In genomic region chr20:54133434-54134427, GRCh38 we compare ENCODE assay signal across 11 cellular contexts. TPM values are rescaled to one million over a fixed set of nuclear protein-coding genes. Genes with fewer than 3 reads are reported as not detected.
DNase-seq lines count a peak whose midpoint lies in the region; ATAC-seq and TF ChIP-seq lines count a peak whose summit lies in the region.
"Had no signal": no experiment of that assay in that cellular context is flagged by ENCODE, and none has a peak within 500 bp of the region (broad histone marks: within the 10 kb centered on the region; RNA-seq: fewer than 3 reads in every experiment).

No MANE protein-coding gene starts in this region.

- H3K36me3 Mint-ChIP-seq in CD4-positive, alpha-beta memory T cell: no peaks in the 10 kb centered on the region
- H3K36me3 Mint-ChIP-seq: activated naive CD8-positive, alpha-beta T cell had no signal

- DNase-seq in DMS53 (lab: John Stamatoyannopoulos, UW) (peak; percentile 94), IMR-90 (peak; percentile 44), esophagus squamous epithelium (lab: John Stamatoyannopoulos, UW) (no peak), osteoblast (ENCODE audit: insufficient read length, low spot score, missing footprints) (no peak), COLO668 (lab: John Stamatoyannopoulos, UW; ENCODE audit: unreplicated experiment) (no peak)
- DNase-seq in activated naive CD4-positive, alpha-beta T cell treated with anti-CD3 and anti-CD28 coated beads, Interleukin-2, amount 50 U/mL, for 16 hours: no peak
- no peak for DNase-seq in CD4-positive, alpha-beta memory T cell
- DNase-seq: GF-D8 had no signal

- H2AFZ ChIP-seq in IMR-90 (replicated peaks; ENCODE audit: low read length, poor library complexity) (peak overlapping the region; percentile 15), osteoblast (ENCODE audit: low read length) (peak overlapping the region; percentile 68)

- peak overlapping the region; percentile 19 for H2BK15ac ChIP-seq in IMR-90 (ENCODE audit: low read depth, low read length)

- H3K4me3 Mint-ChIP-seq in CD4-positive, alpha-beta memory T cell: no peak overlapping the region
- H3K4me3 Mint-ChIP-seq: activated naive CD8-positive, alpha-beta T cell; nephron progenitor cell had no signal

- TF ChIP-seq CTCF in IMR-90 (conservative IDR thresholded peaks at IDR 0.05; ENCODE audit: low read depth, low read length): no peak
- no peak for TF ChIP-seq CTCF in esophagus squamous epithelium (IDR thresholded peaks at IDR 0.05)
- no peak for TF ChIP-seq CTCF in osteoblast (IDR thresholded peaks at IDR 0.05; ENCODE audit: extremely low read depth, low read depth, low read length)

- H3K27me3 ChIP-seq in IMR-90 (ENCODE audit: control insufficient read depth, insufficient read depth, low read length) (no peaks in the 10 kb centered on the region), esophagus squamous epithelium (peaks cover 0 to 3% (median 0%) of the 10 kb centered on the region in 4 donors), osteoblast (ENCODE audit: insufficient read depth, low read length) (no peaks in the 10 kb centered on the region)
- H3K27me3 ChIP-seq in CD4-positive, alpha-beta memory T cell (ENCODE audit: insufficient read depth, low read length): no peaks in the 10 kb centered on the region

- in situ Hi-C loops in IMR-90 (cut with MboI; ENCODE audit: low sequenced_read_pairs): no loop called here

- peak overlapping the region; percentile 15 for H2AK9ac ChIP-seq in IMR-90 (replicated peaks; ENCODE audit: low read depth, low read length, poor library complexity)

- H3K14ac ChIP-seq in IMR-90 (replicated peaks; ENCODE audit: low read depth, low read length): peak overlapping the region; percentile 55

- peaks cover 6 to 12% of the 10 kb centered on the region in 2 donors for H3K27me3 Mint-ChIP-seq in CD4-positive, alpha-beta memory T cell

- no TSS peak for BruUV-seq in IMR-90 (replicated peaks; lab: Mats Ljungman, UMichigan)

- H3K4me3 ChIP-seq in IMR-90 (ENCODE audit: insufficient read depth, low read depth, low read length) (peak overlapping the region; percentile 9; the same call in 1 of the 2 replicates), esophagus squamous epithelium (no peak overlapping the region), osteoblast (ENCODE audit: insufficient read depth, low read length) (peak overlapping the region; percentile 41)
- no peak overlapping the region for H3K4me3 ChIP-seq in CD4-positive, alpha-beta memory T cell (ENCODE audit: low read length in 2 of 2)

- H3K27ac ChIP-seq in IMR-90 (ENCODE audit: insufficient read depth, low read length) (peak overlapping the region; percentile 94), esophagus squamous epithelium (peak overlapping the region; percentile 68 to 89 (median 78)), osteoblast (ENCODE audit: low read depth, low read length) (peak overlapping the region; percentile 94)
- no peak overlapping the region for H3K27ac ChIP-seq in CD4-positive, alpha-beta memory T cell (ENCODE audit: low read depth, low read length)

- dilution Hi-C loops in IMR-90 (cut with HindIII; ENCODE audit: low sequenced_read_pairs, unreplicated experiment): no loop called here

- H4K5ac ChIP-seq in IMR-90 (ENCODE audit: low read depth, low read length): peak overlapping the region; percentile 97

- peak overlapping the region; percentile 42 for H3K9ac ChIP-seq in IMR-90 (ENCODE audit: low read depth, low read length)

- peaks cover 0 to 5% (median 2%) of the 10 kb centered on the region in 8 donors for H3K9me3 Mint-ChIP-seq in CD4-positive, alpha-beta memory T cell

- peak overlapping the region; percentile 8 for H4K91ac ChIP-seq in IMR-90 (ENCODE audit: insufficient read depth, low read depth, low read length)

- ATAC-seq in IMR-90 (ENCODE audit: low read depth): peak; percentile 15
- ATAC-seq in GM21447 (IDR thresholded peaks at IDR 0.05; ENCODE audit: unreplicated experiment): no peak

- CTCF ChIA-PET in IMR-90 (lab: Yijun Ruan, JAX): interaction anchor here (1.0 to 1.7 kb wide), 2 partner anchors 9 to 30 kb away, joined by 3 to 8 read pairs; no protein-coding TSS in a partner anchor
- CTCF ChIA-PET in CD4-positive, alpha-beta memory T cell (lab: Charles Lee; ENCODE audit: partially characterized antibody): no interaction called here

- POLR2A ChIA-PET in IMR-90 (lab: Charles Lee; ENCODE audit: unreplicated experiment): no interaction called here
- POLR2A ChIA-PET in CD4-positive, alpha-beta memory T cell (lab: Charles Lee; ENCODE audit: partially characterized antibody): no interaction called here

- H3K36me3 ChIP-seq in IMR-90 (ENCODE audit: control insufficient read depth, insufficient read depth, low read length) (no peaks in the 10 kb centered on the region), esophagus squamous epithelium (no peaks in the 10 kb centered on the region), osteoblast (ENCODE audit: insufficient read depth, low read length) (no peaks in the 10 kb centered on the region)
- H3K36me3 ChIP-seq in CD4-positive, alpha-beta memory T cell (ENCODE audit: insufficient read depth, low read length): no peaks in the 10 kb centered on the region

- H3K18ac ChIP-seq in IMR-90 (ENCODE audit: low read depth, low read length): peak overlapping the region; percentile 98

- no peak for TF ChIP-seq RAD21 in IMR-90 (IDR thresholded peaks at IDR 0.05; ENCODE audit: low read length)

- H3K4ac ChIP-seq in IMR-90 (ENCODE audit: low read depth, low read length): peak overlapping the region; percentile 82

- H3K79me2 ChIP-seq in osteoblast (ENCODE audit: insufficient read depth, low read length): no peaks in the 10 kb centered on the region

- no peaks in the 10 kb centered on the region for H3K79me1 ChIP-seq in IMR-90 (ENCODE audit: low read depth in 1 of 2, low read length in 2 of 2)

- peak overlapping the region; percentile 48 to 78 for H4K8ac ChIP-seq in IMR-90 (ENCODE audit: low read depth in 2 of 2, low read length in 2 of 2)

- H3K4me1 Mint-ChIP-seq in CD4-positive, alpha-beta memory T cell: no peaks in the 10 kb centered on the region
- H3K4me1 Mint-ChIP-seq: nephron progenitor cell had no signal

- peak overlapping the region; percentile 86 for H2AK5ac ChIP-seq in IMR-90 (ENCODE audit: low read depth, low read length)

- TF ChIP-seq POLR2A in IMR-90 (IDR thresholded peaks at IDR 0.05; ENCODE audit: low read depth, low read length): no peak
- TF ChIP-seq POLR2A in esophagus squamous epithelium (IDR thresholded peaks at IDR 0.05): no peak

- peak overlapping the region; percentile 86 for H2BK20ac ChIP-seq in IMR-90 (ENCODE audit: low read depth, low read length)

- no peaks in the 10 kb centered on the region; the same call in 1 of the 2 replicates for H4K20me1 ChIP-seq in IMR-90 (ENCODE audit: insufficient read depth, low read length)
- no peaks in the 10 kb centered on the region for H4K20me1 ChIP-seq in osteoblast (ENCODE audit: insufficient read depth, low read length)

- peak overlapping the region; percentile 92 for H2BK5ac ChIP-seq in IMR-90 (ENCODE audit: low read depth, low read length, poor library complexity, severe bottlenecking)

- H2BK120ac ChIP-seq in IMR-90 (ENCODE audit: low read depth, low read length): peak overlapping the region; percentile 88

- 80% methylated on average over 3 of the region's 6 CpGs; no CpG with 5 or more reads in 1 of the 2 experiments for WGBS in IMR-90 (ENCODE audit: extremely low coverage in 2 of 2, insufficient read length in 1 of 2), 2 experiments
- 62 to 65% methylated on average over 6 of the region's 6 CpGs for WGBS in esophagus squamous epithelium, 2 donors

- H3K56ac ChIP-seq in IMR-90 (ENCODE audit: extremely low read depth, insufficient read depth, low read length): peak overlapping the region; percentile 45

- H3K27ac Mint-ChIP-seq in CD4-positive, alpha-beta memory T cell: no peak overlapping the region
- H3K27ac Mint-ChIP-seq: activated naive CD8-positive, alpha-beta T cell; nephron progenitor cell had no signal

- H3K9me3 ChIP-seq in IMR-90 (ENCODE audit: control insufficient read depth, insufficient read depth, low read length) (no peaks in the 10 kb centered on the region), esophagus squamous epithelium (no peaks in the 10 kb centered on the region), osteoblast (ENCODE audit: low read depth, low read length) (no peaks in the 10 kb centered on the region)
- no peaks in the 10 kb centered on the region for H3K9me3 ChIP-seq in CD4-positive, alpha-beta memory T cell (ENCODE audit: control insufficient read depth in 1 of 2, low read length in 2 of 2)

- intact Hi-C loops in IMR-90 (cut with micrococcal nuclease): loop anchor here (2.0 to 10.0 kb wide), 2 partner anchors 75 to 211 kb away; partner anchors contain the start of gene PFDN4
- intact Hi-C loops in esophagus squamous epithelium (cut with DNase I): loop anchor here (10.0 kb wide), 1 partner anchor 411 kb away; no protein-coding TSS in a partner anchor
- intact Hi-C loops in CD4-positive, alpha-beta memory T cell (cut with micrococcal nuclease): no loop called here

- H3K4me2 ChIP-seq in IMR-90 (ENCODE audit: low read depth, low read length) (peak overlapping the region; percentile 83), osteoblast (ENCODE audit: insufficient read depth, low read length) (peak overlapping the region; percentile 59)

- H3K4me1 ChIP-seq in IMR-90 (ENCODE audit: control insufficient read depth, insufficient read depth, low read length) (peaks cover 13% of the 10 kb centered on the region), esophagus squamous epithelium (peaks cover 0 to 23% (median 17%) of the 10 kb centered on the region in 3 donors), osteoblast (ENCODE audit: insufficient read depth, low read length) (peaks cover 31% of the 10 kb centered on the region)
- H3K4me1 ChIP-seq in CD4-positive, alpha-beta memory T cell (ENCODE audit: insufficient read depth, low read length): no peaks in the 10 kb centered on the region

- H3K9me1 ChIP-seq in IMR-90 (ENCODE audit: insufficient read depth, low read length): peaks cover 11% of the 10 kb centered on the region

- H3K23ac ChIP-seq in IMR-90 (ENCODE audit: low read depth, low read length): peak overlapping the region; percentile 62

TF ChIP-seq in IMR-90, 13 proteins besides CTCF, POLR2A, EP300 and RAD21 (continues in another document):
- no peak for TF ChIP-seq RCOR1 (IDR thresholded peaks at IDR 0.05; ENCODE audit: insufficient replicate concordance, low read length)
- no peak for TF ChIP-seq MAFK (IDR thresholded peaks at IDR 0.05; ENCODE audit: low read depth, low read length)
- no peak for TF ChIP-seq SMC3 (IDR thresholded peaks at IDR 0.05; ENCODE audit: low read depth, low read length)
- TF ChIP-seq BHLHE40 (IDR thresholded peaks at IDR 0.05; ENCODE audit: low read depth, low read length): no peak
- TF ChIP-seq MXI1 (IDR thresholded peaks at IDR 0.05; ENCODE audit: borderline replicate concordance, low read depth, low read length): no peak
- no peak for TF ChIP-seq FOS (IDR thresholded peaks at IDR 0.05; ENCODE audit: low read depth, low read length)

RNA-seq across cellular contexts. Expression of gene CYP24A1, which starts 40.1 kb away (rescaled TPM):
- total RNA-seq in IMR-90 (2012; rRNA removed) (not detected in 2 replicates), esophagus squamous epithelium (10 to 100 TPM in 2 of 4 donors, 1 to 10 TPM in 2; 1.3 to 12.3 (median 8.9) TPM), osteoblast (not detected in 2 replicates)
- not detected in 2 replicates for polyA plus RNA-seq in IMR-90 (2012; rRNA removed)
- not detected in 2 replicates for polyA plus RNA-seq in IMR-90 (2012; cell fraction: cytosol; rRNA removed)
- polyA plus RNA-seq in IMR-90 (2012; cell fraction: nucleus; rRNA removed; ENCODE audit: low replicate concordance): not detected in 2 replicates
- total RNA-seq in CD4-positive, alpha-beta memory T cell: 1 to 10 TPM; 3.0 to 3.7 TPM
- polyA plus RNA-seq in CD4-positive, alpha-beta memory T cell: under 1 TPM; 0.59 to 0.86 TPM

Comparison
In these comparisons a context has a peak if more than half of its experiments do, and no peak if none do; other contexts are left out.
1. DNase-seq: peak in DMS53 (single experiment) and IMR-90 (single experiment); none in esophagus squamous epithelium (single experiment), osteoblast (single experiment), COLO668 (single experiment), activated naive CD4-positive, alpha-beta T cell treated with anti-CD3 and anti-CD28 coated beads, Interleukin-2, amount 50 U/mL, for 16 hours (single experiment) and CD4-positive, alpha-beta memory T cell (0 of 5).
2. H3K4me3 ChIP-seq: peak in IMR-90 (single experiment) and osteoblast (single experiment); none in esophagus squamous epithelium (0 of 4) and CD4-positive, alpha-beta memory T cell (0 of 2).